In genomic region chr20:64038579-64039292, GRCh38 we compare ENCODE assay signal across 8 cellular contexts. TPM values are rescaled to one million over a fixed set of nuclear protein-coding genes. Genes with fewer than 3 reads are reported as not detected.
DNase-seq lines count a peak whose midpoint lies in the region; ATAC-seq lines count a peak whose summit lies in the region.

No MANE protein-coding gene starts in this region.

- intact Hi-C loops in activated CD4-positive, alpha-beta T cell treated with anti-CD3 and anti-CD28 coated beads, Interleukin-2, amount 10 ng/mL, durations not matched to agents 24 days and 14 days (cut with micrococcal nuclease) = loop anchor here (1.0 to 5.0 kb wide), 4 partner anchors 18 to 501 kb away; partner anchors contain the start of gene PTK6

- peaks cover 6% of the 10 kb centered on the region for H3K4me1 ChIP-seq in mesodermal cell (ENCODE audit: control insufficient read depth, insufficient read depth, low read length, poor library complexity, severe bottlenecking)

- H3K27ac Mint-ChIP-seq in activated CD4-positive, alpha-beta T cell treated with anti-CD3 and anti-CD28 coated beads, Interleukin-2, amount 10 ng/mL, durations not matched to agents 24 days and 14 days = peak overlapping the region; percentile 80

- H3K4me3 Mint-ChIP-seq in activated CD4-positive, alpha-beta T cell treated with anti-CD3 and anti-CD28 coated beads, Interleukin-2, amount 10 ng/mL, durations not matched to agents 24 days and 14 days = peak overlapping the region; percentile 79

- H3K4me1 Mint-ChIP-seq in activated CD4-positive, alpha-beta T cell treated with anti-CD3 and anti-CD28 coated beads, Interleukin-2, amount 10 ng/mL, durations not matched to agents 24 days and 14 days = peaks cover 48% of the 10 kb centered on the region

- H3K36me3 ChIP-seq in mesodermal cell (ENCODE audit: control insufficient read depth, insufficient read depth, low read length) = peaks cover 11% of the 10 kb centered on the region

- DNase-seq in NCI-H524 (lab: John Stamatoyannopoulos, UW) (peak; percentile 34 to 63), NCI-H524 treated with DMSO at 0.1 percent for 48 hours (lab: John Stamatoyannopoulos, UW) (no peak), NCI-H226 (peak; percentile 66), ecto neural progenitor cell (ENCODE audit: low spot score) (peak; percentile 87)
- DNase-seq in activated CD4-positive, alpha-beta T cell treated with anti-CD3 and anti-CD28 coated beads, Interleukin-2, amount 10 ng/mL, durations not matched to agents 24 days and 14 days = peak; percentile 95
- DNase-seq in stimulated activated CD8-positive, alpha-beta memory T cell treated with anti-CD3 and anti-CD28 coated beads, Interleukin-2, amount 100 ng/mL, for 48 hours (ENCODE audit: low read depth in 2 of 2) = peak; percentile 69

- peaks cover 8% of the 10 kb centered on the region for H3K36me3 Mint-ChIP-seq in activated CD4-positive, alpha-beta T cell treated with anti-CD3 and anti-CD28 coated beads, Interleukin-2, amount 10 ng/mL, durations not matched to agents 24 days and 14 days (ENCODE audit: low read depth)

- no peaks in the 10 kb centered on the region for H3K9me3 ChIP-seq in mesodermal cell (ENCODE audit: control insufficient read depth, low read length)

- 1% methylated on average over 60 to 79 of the region's 88 CpGs for WGBS in mesodermal cell (ENCODE audit: insufficient coverage in 2 of 2), 2 experiments

- no peaks in the 10 kb centered on the region for H3K27me3 Mint-ChIP-seq in activated CD4-positive, alpha-beta T cell treated with anti-CD3 and anti-CD28 coated beads, Interleukin-2, amount 10 ng/mL, durations not matched to agents 24 days and 14 days

- no peaks in the 10 kb centered on the region for H3K9me3 Mint-ChIP-seq in activated CD4-positive, alpha-beta T cell treated with anti-CD3 and anti-CD28 coated beads, Interleukin-2, amount 10 ng/mL, durations not matched to agents 24 days and 14 days

- peak overlapping the region; percentile 45 for H3K4me3 ChIP-seq in mesodermal cell (ENCODE audit: extremely low read depth, insufficient read depth, low read length, poor library complexity, severe bottlenecking)

- ATAC-seq in HG03039 (IDR thresholded peaks at IDR 0.05; ENCODE audit: unreplicated experiment) = peak; percentile 41

- no peak overlapping the region for H3K27ac ChIP-seq in mesodermal cell (ENCODE audit: low read depth, low read length, severe bottlenecking)

RNA-seq across cellular contexts. Expression of gene C20orf204, which starts 2.8 kb away (rescaled TPM):
- total RNA-seq in activated CD4-positive, alpha-beta T cell treated with anti-CD3 and anti-CD28 coated beads, Interleukin-2, amount 10 ng/mL, durations not matched to agents 24 days and 14 days = 5.5 and 6.8 TPM in 2 replicates
- polyA plus RNA-seq in mesodermal cell (2013, experiment 1 of 2) = 1.7 TPM
- polyA plus RNA-seq in mesodermal cell (2013, experiment 2 of 2) = 0.66 TPM

RNA-seq across cellular contexts. Expression of gene SOX18, which starts 10.7 kb away (rescaled TPM):
- 0.84 and 0.92 TPM in 2 replicates for total RNA-seq in activated CD4-positive, alpha-beta T cell treated with anti-CD3 and anti-CD28 coated beads, Interleukin-2, amount 10 ng/mL, durations not matched to agents 24 days and 14 days
- 30.3 TPM for polyA plus RNA-seq in mesodermal cell (2013, experiment 1 of 2)
- 18.1 TPM for polyA plus RNA-seq in mesodermal cell (2013, experiment 2 of 2)

RNA-seq across cellular contexts. Expression of gene TCEA2, which starts 24.3 kb away (rescaled TPM):
- 35.4 and 36.8 TPM in 2 replicates for total RNA-seq in activated CD4-positive, alpha-beta T cell treated with anti-CD3 and anti-CD28 coated beads, Interleukin-2, amount 10 ng/mL, durations not matched to agents 24 days and 14 days
- polyA plus RNA-seq in mesodermal cell (2013, experiment 1 of 2) = 83.7 TPM
- polyA plus RNA-seq in mesodermal cell (2013, experiment 2 of 2) = 77.5 TPM

RNA-seq across cellular contexts. Expression of gene RGS19, which starts 40.6 kb away (rescaled TPM):
- total RNA-seq in activated CD4-positive, alpha-beta T cell treated with anti-CD3 and anti-CD28 coated beads, Interleukin-2, amount 10 ng/mL, durations not matched to agents 24 days and 14 days = 50.0 TPM in 2 replicates
- polyA plus RNA-seq in mesodermal cell (2013, experiment 1 of 2) = 12.9 TPM
- polyA plus RNA-seq in mesodermal cell (2013, experiment 2 of 2) = 12.2 TPM

RNA-seq across cellular contexts. Expression of gene OPRL1, which starts 41.1 kb away (rescaled TPM):
- total RNA-seq in activated CD4-positive, alpha-beta T cell treated with anti-CD3 and anti-CD28 coated beads, Interleukin-2, amount 10 ng/mL, durations not matched to agents 24 days and 14 days = 0.23 and 0.28 TPM in 2 replicates
- 4.6 TPM for polyA plus RNA-seq in mesodermal cell (2013, experiment 1 of 2)
- polyA plus RNA-seq in mesodermal cell (2013, experiment 2 of 2) = 3.4 TPM
